Comparison of ENCODE assay signal across 24 cellular contexts in genomic region chr20:61482901-61483300, GRCh38.
DNase-seq lines count a peak whose midpoint lies in the region; ATAC-seq and TF ChIP-seq lines count a peak whose summit lies in the region.
"Had no signal": no experiment of that assay in that cellular context is flagged by ENCODE, and none has a peak within 500 bp of the region (broad histone marks: within the 10 kb centered on the region; RNA-seq: fewer than 3 reads in every experiment).

No MANE protein-coding gene starts in this region.

- H4K5ac ChIP-seq in H9 (ENCODE audit: insufficient read length, low read depth, low read length), result no peak overlapping the region

- H3K9ac ChIP-seq in H9 (ENCODE audit: extremely low read depth, insufficient read length, low read length) (no peak overlapping the region), neuronal stem cell (ENCODE audit: low read depth, low read length, poor library complexity) (no peak overlapping the region)
- H3K9ac ChIP-seq: BLaER1 treated with 17β-estradiol and CSF1 and Interleukin-3, amounts not matched to agents 10 nM and 100 nM had no signal

- no peak for TF ChIP-seq CTCF in heart right ventricle (IDR thresholded peaks at IDR 0.05)
- TF ChIP-seq CTCF in H9 (conservative IDR thresholded peaks at IDR 0.05), result no peak
- TF ChIP-seq CTCF in vagina (IDR thresholded peaks at IDR 0.05), result no peak
- TF ChIP-seq CTCF in HFFc6 (IDR thresholded peaks at IDR 0.05), result no peak

- H3K79me2 ChIP-seq in H9 (ENCODE audit: insufficient read depth, low read length), result no peaks in the 10 kb centered on the region

- H3K36me3 ChIP-seq in heart right ventricle, result no peaks in the 10 kb centered on the region
- H3K36me3 ChIP-seq in neuronal stem cell (replicated peaks in 1 of 2; ENCODE audit: control insufficient read depth in 2 of 2, insufficient read depth in 2 of 2, low read length in 2 of 2), result no peaks in the 10 kb centered on the region
- H3K36me3 ChIP-seq in vagina, result no peaks in the 10 kb centered on the region
- H3K36me3 ChIP-seq: BLaER1 treated with 17β-estradiol and CSF1 and Interleukin-3, amounts not matched to agents 10 nM and 100 nM had no signal

- no peak overlapping the region for H3K27ac Mint-ChIP-seq in H9
- no peak overlapping the region for H3K27ac Mint-ChIP-seq in HFFc6
- H3K27ac Mint-ChIP-seq: B cell; CD4-positive, alpha-beta T cell; CD8-positive, alpha-beta T cell had no signal

- H3K4me3 Mint-ChIP-seq in H9 (no peak overlapping the region; a peak in 1 of 5 replicates), HFFc6 (no peak overlapping the region)
- H3K4me3 Mint-ChIP-seq: B cell; CD4-positive, alpha-beta T cell; CD8-positive, alpha-beta T cell had no signal

- H3K23me2 ChIP-seq in H9 (ENCODE audit: insufficient read length, low read depth, low read length, poor library complexity, severe bottlenecking), result no peaks in the 10 kb centered on the region

- no peak overlapping the region for H3K4me2 ChIP-seq in H9 (ENCODE audit: insufficient read depth, insufficient read length, low read length)
- H3K4me2 ChIP-seq in neuronal stem cell (ENCODE audit: insufficient read depth, low read length, poor library complexity, severe bottlenecking), result no peak overlapping the region
- H3K4me2 ChIP-seq: A549; BLaER1 treated with 17β-estradiol and CSF1 and Interleukin-3, amounts not matched to agents 10 nM and 100 nM had no signal

- H3K4me1 ChIP-seq in heart right ventricle (no peaks in the 10 kb centered on the region), H9 (ENCODE audit: insufficient read depth, low read length) (no peaks in the 10 kb centered on the region), neuronal stem cell (ENCODE audit: control insufficient read depth in 2 of 2, insufficient read depth in 1 of 2, low read depth in 1 of 2, low read length in 2 of 2) (peaks cover 3 to 4% of the 10 kb centered on the region in 2 donors), vagina (no peaks in the 10 kb centered on the region)
- H3K4me1 ChIP-seq: A549 had no signal

- H3K79me1 ChIP-seq in H9 (ENCODE audit: insufficient read depth, low read depth, low read length, poor library complexity, severe bottlenecking) (no peaks in the 10 kb centered on the region), neuronal stem cell (ENCODE audit: low read depth, low read length) (peaks cover 1% of the 10 kb centered on the region)

- no peak overlapping the region for H3K14ac ChIP-seq in H9 (ENCODE audit: insufficient read depth, low read length)
- H3K14ac ChIP-seq in neuronal stem cell (ENCODE audit: low read length), result peak overlapping the region; percentile 58

- H3K27me3 Mint-ChIP-seq in H9 (ENCODE audit: low read depth) (peaks cover 31% of the 10 kb centered on the region), HFFc6 (ENCODE audit: insufficient read depth) (no peaks in the 10 kb centered on the region; the same call in none of the 2 replicates)
- H3K27me3 Mint-ChIP-seq: B cell; CD4-positive, alpha-beta T cell had no signal

- no peak overlapping the region for H2BK15ac ChIP-seq in H9 (ENCODE audit: low read depth, low read length)
- H2BK15ac ChIP-seq in neuronal stem cell (ENCODE audit: low read length), result no peak overlapping the region

- H4K8ac ChIP-seq in H9 (replicated peaks; ENCODE audit: insufficient read length, low read depth, low read length), result no peak overlapping the region
- H4K8ac ChIP-seq in neuronal stem cell (ENCODE audit: low read depth, low read length), result no peak overlapping the region

- H2AK5ac ChIP-seq in H9 (ENCODE audit: insufficient read length, low read length), result no peak overlapping the region
- no peak overlapping the region for H2AK5ac ChIP-seq in neuronal stem cell (ENCODE audit: low read depth, low read length)

- H3K4me1 Mint-ChIP-seq in H9 (peaks cover 11 to 12% of the 10 kb centered on the region in 2 experiments), HFFc6 (ENCODE audit: low read depth) (no peaks in the 10 kb centered on the region)
- H3K4me1 Mint-ChIP-seq: B cell had no signal

- 79 to 81% methylated on average over 3 of the region's 3 CpGs for WGBS in heart right ventricle, 2 donors
- no CpG with 5 or more reads among the region's 3 CpGs for WGBS in H9 (ENCODE audit: extremely low coverage, insufficient read length, low lambda C conversion rate)
- no CpG with 5 or more reads among the region's 3 CpGs for WGBS in neuronal stem cell (ENCODE audit: extremely low coverage in 2 of 2, insufficient read length in 2 of 2, insufficient replicate concordance in 1 of 2), 2 donors

- no peak overlapping the region for H3K27ac ChIP-seq in heart right ventricle
- no peak overlapping the region for H3K27ac ChIP-seq in H9 (ENCODE audit: insufficient read length, low read depth, low read length)
- no peak overlapping the region for H3K27ac ChIP-seq in neuronal stem cell (replicated peaks; ENCODE audit: low read length)
- H3K27ac ChIP-seq in vagina, result no peak overlapping the region
- H3K27ac ChIP-seq: 22Rv1; A549; BLaER1 treated with 17β-estradiol and CSF1 and Interleukin-3, amounts not matched to agents 10 nM and 100 nM; C4-2B had no signal

- H2BK5ac ChIP-seq in H9 (ENCODE audit: insufficient read length, low read length) (no peak overlapping the region), neuronal stem cell (ENCODE audit: low read length) (no peak overlapping the region)

- H3K36me3 Mint-ChIP-seq in H9 (ENCODE audit: insufficient read depth in 1 of 3, low read depth in 3 of 3) (peaks cover 0 to 11% (median 6%) of the 10 kb centered on the region in 3 experiments; a peak in 5 of 7 replicates), HFFc6 (ENCODE audit: low read depth) (peaks cover 11% of the 10 kb centered on the region; the same call in 1 of the 2 replicates)
- H3K36me3 Mint-ChIP-seq: CD8-positive, alpha-beta T cell had no signal

- H3K4ac ChIP-seq in H9 (ENCODE audit: low read depth, low read length), result no peak overlapping the region
- no peak overlapping the region for H3K4ac ChIP-seq in neuronal stem cell (ENCODE audit: low read length)

- peaks cover 0 to 6% (median 0%) of the 10 kb centered on the region in 11 donors for H3K9me3 ChIP-seq in heart right ventricle
- no peaks in the 10 kb centered on the region for H3K9me3 ChIP-seq in H9 (ENCODE audit: control insufficient read depth, low read depth, low read length)
- peaks cover 0 to 3% of the 10 kb centered on the region in 2 donors for H3K9me3 ChIP-seq in neuronal stem cell (replicated peaks in 1 of 2; ENCODE audit: control insufficient read depth in 2 of 2, insufficient read depth in 1 of 2, low read depth in 1 of 2, low read length in 2 of 2)
- no peaks in the 10 kb centered on the region for H3K9me3 ChIP-seq in vagina
- H3K9me3 ChIP-seq: A549 had no signal

- H2BK120ac ChIP-seq in H9 (ENCODE audit: low read depth, low read length, poor library complexity, severe bottlenecking) (no peak overlapping the region), neuronal stem cell (ENCODE audit: low read depth, low read length) (no peak overlapping the region)

- H2AFZ ChIP-seq in H9 (ENCODE audit: low read length) (no peak overlapping the region), neuronal stem cell (ENCODE audit: low read length) (no peak overlapping the region)

- intact Hi-C loops in cardiac septum (cut with DNase I) (no loop called here), heart right ventricle (cut with DNase I) (no loop called here), vagina (cut with DNase I) (no loop called here)

- H3K56ac ChIP-seq in H9 (ENCODE audit: insufficient read length, low read depth, low read length), result no peak overlapping the region

- peaks cover 8 to 9% of the 10 kb centered on the region in 2 experiments for H3K9me3 Mint-ChIP-seq in H9
- peaks cover 19% of the 10 kb centered on the region for H3K9me3 Mint-ChIP-seq in HFFc6

- peaks cover 3% of the 10 kb centered on the region for H4K20me1 ChIP-seq in H9 (ENCODE audit: control insufficient read depth, insufficient read depth, insufficient read length)
- H4K20me1 ChIP-seq: BLaER1 treated with 17β-estradiol and CSF1 and Interleukin-3, amounts not matched to agents 10 nM and 100 nM had no signal

- H3K18ac ChIP-seq in H9 (ENCODE audit: insufficient read length, low read depth, low read length) (no peak overlapping the region), neuronal stem cell (ENCODE audit: low read length) (no peak overlapping the region)

- H3K27me3 ChIP-seq in heart right ventricle (peaks cover 0 to 19% (median 7%) of the 10 kb centered on the region in 7 donors), H9 (ENCODE audit: insufficient read depth, low read length) (no peaks in the 10 kb centered on the region; the same call in 1 of the 2 replicates), neuronal stem cell (ENCODE audit: control insufficient read depth in 3 of 3, insufficient read depth in 3 of 3, low read depth in 1 of 3, low read length in 3 of 3) (no peaks in the 10 kb centered on the region), vagina (no peaks in the 10 kb centered on the region)
- H3K27me3 ChIP-seq: BLaER1 treated with 17β-estradiol and CSF1 and Interleukin-3, amounts not matched to agents 10 nM and 100 nM had no signal

- TF ChIP-seq POLR2A in vagina (IDR thresholded peaks at IDR 0.05), result no peak

- no peak overlapping the region for H2BK20ac ChIP-seq in H9 (ENCODE audit: low read depth, low read length, poor library complexity, severe bottlenecking)

- DNase-seq in cardiac septum (ENCODE audit: low spot score) (peak; percentile 35), heart right ventricle (no peak), H9 (peak; percentile 14), neuronal stem cell (ENCODE audit: low spot score) (no peak), vagina (ENCODE audit: extremely low spot score in 2 of 2) (peak; percentile 61 to 77), HFFc6 (no peak)
- no peak for DNase-seq in activated CD8-positive, alpha-beta memory T cell treated with anti-CD3 and anti-CD28 coated beads, Interleukin-2, amount 50 U/mL, for 48 hours
- DNase-seq: AML-193; CD4-positive, alpha-beta T cell; CD8-positive, alpha-beta T cell; COR-L47; DMS 273 treated with DMSO at 0.1 percent for 48 hours; DMS153; DMS53; DMS79; DND-41; EL; GDM1 had no signal

- ATAC-seq in heart right ventricle, result no peak
- ATAC-seq: A549; CD8-positive, alpha-beta T cell; GM12878 had no signal

- H4K91ac ChIP-seq in H9 (ENCODE audit: insufficient read length, low read depth, low read length), result no peak overlapping the region
- H4K91ac ChIP-seq in neuronal stem cell (ENCODE audit: low read depth, low read length, poor library complexity), result no peak overlapping the region

- H3K4me3 ChIP-seq in heart right ventricle (no peak overlapping the region), neuronal stem cell (ENCODE audit: low read length in 2 of 2) (no peak overlapping the region), vagina (no peak overlapping the region)
- H3K4me3 ChIP-seq: A549; BLaER1 treated with 17β-estradiol and CSF1 and Interleukin-3, amounts not matched to agents 10 nM and 100 nM; GM12878 had no signal

- H3K23ac ChIP-seq in H9 (ENCODE audit: insufficient read length, low read depth, low read length) (no peak overlapping the region), neuronal stem cell (ENCODE audit: low read depth, low read length, poor library complexity) (no peak overlapping the region)

- H3T11ph ChIP-seq in H9 (ENCODE audit: low read length), result no peak overlapping the region

- no peak overlapping the region for H2BK12ac ChIP-seq in H9 (ENCODE audit: insufficient read length, low read depth, low read length)
- no peak overlapping the region for H2BK12ac ChIP-seq in neuronal stem cell (ENCODE audit: low read length)

Comparison
In these comparisons a context has a peak if more than half of its experiments do, and no peak if none do; other contexts are left out.
1. DNase-seq: peak in cardiac septum (single experiment), H9 (single experiment) and vagina (2 of 2); none in heart right ventricle (0 of 2), neuronal stem cell (single experiment), HFFc6 (single experiment) and activated CD8-positive, alpha-beta memory T cell treated with anti-CD3 and anti-CD28 coated beads, Interleukin-2, amount 50 U/mL, for 48 hours (single experiment).